In the genomic region with DNA sequence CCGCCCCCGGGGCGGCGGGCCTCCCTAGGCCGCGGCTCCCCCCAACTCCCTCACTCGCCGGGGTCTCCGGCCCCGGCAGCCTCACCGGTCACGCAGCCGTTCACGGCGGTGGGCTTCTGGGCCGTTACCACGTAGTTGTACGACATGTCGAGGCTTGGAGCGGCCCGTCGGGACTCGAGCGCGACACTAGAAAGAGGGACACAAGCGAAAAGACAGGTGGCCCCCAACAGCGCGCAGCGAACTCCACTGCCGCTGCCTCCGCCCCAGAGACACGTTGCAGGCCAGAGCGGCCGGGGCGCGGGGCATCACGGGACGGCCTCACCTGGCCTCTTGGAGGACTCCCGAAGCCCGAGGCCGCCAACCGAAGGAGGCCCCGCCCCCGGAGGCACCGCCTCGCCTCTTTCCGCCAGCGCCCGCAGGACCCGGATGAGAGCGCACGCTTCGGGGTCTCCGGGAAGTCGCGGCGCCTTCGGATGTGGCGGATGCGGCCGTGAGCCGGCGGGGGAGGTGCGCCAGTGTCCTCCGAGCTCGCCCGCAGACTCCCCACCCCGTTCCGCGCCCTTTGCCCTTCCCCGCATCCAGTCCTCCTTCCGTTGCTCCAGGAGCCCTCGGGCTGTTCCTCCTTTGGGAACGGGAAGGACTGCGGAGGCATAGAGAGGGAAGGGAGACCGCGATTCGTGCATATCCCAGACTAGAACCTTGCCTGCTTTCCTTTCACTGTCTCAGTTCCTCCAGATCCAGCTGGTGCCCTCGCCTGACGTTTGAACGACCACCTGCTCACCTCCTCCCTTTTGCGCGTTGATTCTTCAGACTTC, we compare ENCODE assay signal across 8 cellular contexts. TPM values are rescaled to one million over a fixed set of nuclear protein-coding genes. Genes with fewer than 3 reads are reported as not detected.
DNase-seq lines count a peak whose midpoint lies in the region; ATAC-seq and TF ChIP-seq lines count a peak whose summit lies in the region.

A gene (minus strand): TSS at position 283 of the 815 bp plus-strand sequence. CDS start 137 bp downstream, at position 146.
A gene with protein sequence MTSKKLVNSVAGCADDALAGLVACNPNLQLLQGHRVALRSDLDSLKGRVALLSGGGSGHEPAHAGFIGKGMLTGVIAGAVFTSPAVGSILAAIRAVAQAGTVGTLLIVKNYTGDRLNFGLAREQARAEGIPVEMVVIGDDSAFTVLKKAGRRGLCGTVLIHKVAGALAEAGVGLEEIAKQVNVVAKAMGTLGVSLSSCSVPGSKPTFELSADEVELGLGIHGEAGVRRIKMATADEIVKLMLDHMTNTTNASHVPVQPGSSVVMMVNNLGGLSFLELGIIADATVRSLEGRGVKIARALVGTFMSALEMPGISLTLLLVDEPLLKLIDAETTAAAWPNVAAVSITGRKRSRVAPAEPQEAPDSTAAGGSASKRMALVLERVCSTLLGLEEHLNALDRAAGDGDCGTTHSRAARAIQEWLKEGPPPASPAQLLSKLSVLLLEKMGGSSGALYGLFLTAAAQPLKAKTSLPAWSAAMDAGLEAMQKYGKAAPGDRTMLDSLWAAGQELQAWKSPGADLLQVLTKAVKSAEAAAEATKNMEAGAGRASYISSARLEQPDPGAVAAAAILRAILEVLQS (plus strand): TSS at position 406 of the 815 bp plus-strand sequence. CDS start 1,501 bp downstream, outside the sequence.

- peaks cover 27% of the 10 kb centered on the region for H3K36me3 Mint-ChIP-seq in T-helper 1 cell treated with Interleukin-12 subunit alpha and Interleukin-12 subunit beta and Interleukin-4 antibody, amounts not matched to agents 30 μg/mL and 1 μg/mL, for 36 hours (ENCODE audit: low read depth)

- H3K27ac ChIP-seq in upper lobe of left lung: peak within 1 kb of the TSS; percentile 84 to 96 (median 91)

- H3K4me3 Mint-ChIP-seq in T-helper 1 cell treated with Interleukin-12 subunit alpha and Interleukin-12 subunit beta and Interleukin-4 antibody, amounts not matched to agents 30 μg/mL and 1 μg/mL, for 36 hours: peak within 1 kb of the TSS; percentile 96

- TF ChIP-seq CTCF in GM13977 (IDR thresholded peaks at IDR 0.05; ENCODE audit: extremely low read depth, insufficient read depth, missing control alignments) (no peak), upper lobe of left lung (IDR thresholded peaks at IDR 0.05) (peak in 1 of 6 experiments; percentile 30)

- H3K36me3 ChIP-seq in upper lobe of left lung: peaks cover 5 to 20% (median 13%) of the 10 kb centered on the region in 4 donors

- H3K27me3 ChIP-seq in upper lobe of left lung: no peaks in the 10 kb centered on the region

- peaks cover 46% of the 10 kb centered on the region for H3K4me1 Mint-ChIP-seq in T-helper 1 cell treated with Interleukin-12 subunit alpha and Interleukin-12 subunit beta and Interleukin-4 antibody, amounts not matched to agents 30 μg/mL and 1 μg/mL, for 36 hours (ENCODE audit: low read depth)

- in situ Hi-C loops in GM13977 (cut with MboI; ENCODE audit: low pct_unique_long_range_greater_than_20kb, low sequenced_read_pairs, unreplicated experiment): loop anchor here (10.0 kb wide), 1 partner anchor 52 kb away; no protein-coding TSS in a partner anchor

- peak within 1 kb of the TSS; percentile 56 to 98 (median 84) for H3K4me3 ChIP-seq in upper lobe of left lung

- peak in 3 of 4 donors; percentile 73 to 89 (median 80) for TF ChIP-seq POLR2A in upper lobe of left lung (IDR thresholded peaks at IDR 0.05)

- H3K27me3 Mint-ChIP-seq in T-helper 1 cell treated with Interleukin-12 subunit alpha and Interleukin-12 subunit beta and Interleukin-4 antibody, amounts not matched to agents 30 μg/mL and 1 μg/mL, for 36 hours (ENCODE audit: low read depth): no peaks in the 10 kb centered on the region

- intact Hi-C loops in left cardiac atrium (cut with DNase I): no loop called here
- intact Hi-C loops in posterior vena cava (cut with DNase I): no loop called here

- no peaks in the 10 kb centered on the region for H3K9me3 Mint-ChIP-seq in T-helper 1 cell treated with Interleukin-12 subunit alpha and Interleukin-12 subunit beta and Interleukin-4 antibody, amounts not matched to agents 30 μg/mL and 1 μg/mL, for 36 hours

- peak; percentile 99 for DNase-seq in GM13977 (ENCODE audit: low spot score)
- peak; percentile 77 for DNase-seq in NCI-H1694 treated with DMSO at 0.1 percent for 48 hours (lab: John Stamatoyannopoulos, UW)
- DNase-seq in amniotic stem cell (lab: John Stamatoyannopoulos, UW): peak; percentile 79
- DNase-seq in left cardiac atrium: peak; percentile 97
- peak; percentile 98 for DNase-seq in posterior vena cava (ENCODE audit: low spot score)
- DNase-seq in upper lobe of left lung: peak; percentile 97 to 99

- peaks cover 24 to 34% (median 31%) of the 10 kb centered on the region in 4 donors for H3K4me1 ChIP-seq in upper lobe of left lung

- ATAC-seq in HG02885 (IDR thresholded peaks at IDR 0.05; ENCODE audit: poor library complexity, unreplicated experiment) (peak; percentile 90), left cardiac atrium (peak; percentile 97), upper lobe of left lung (ENCODE audit: low FRiP score in 2 of 2) (peak; percentile 96 to 97)

- peak in 1 of 4 donors; percentile 52 for TF ChIP-seq EP300 in upper lobe of left lung (IDR thresholded peaks at IDR 0.05)

- 1% methylated on average over 10 to 47 of the region's 83 CpGs for WGBS in upper lobe of left lung, 2 donors

- no peaks in the 10 kb centered on the region for H3K9me3 ChIP-seq in upper lobe of left lung

- H3K27ac Mint-ChIP-seq in T-helper 1 cell treated with Interleukin-12 subunit alpha and Interleukin-12 subunit beta and Interleukin-4 antibody, amounts not matched to agents 30 μg/mL and 1 μg/mL, for 36 hours: peak within 1 kb of the TSS; percentile 97

RNA-seq across cellular contexts. Expression of the first gene that starts in this region (rescaled TPM):
- 100 to 1,000 TPM; 107 to 136 TPM for total RNA-seq in left cardiac atrium
- total RNA-seq in posterior vena cava: 100 to 1,000 TPM; 142 to 151 TPM
- total RNA-seq in upper lobe of left lung: 100 to 1,000 TPM in 5 of 6 donors, 10 to 100 TPM in 1; 98.4 to 152 (median 139) TPM

RNA-seq across cellular contexts. Expression of the second gene that starts in this region (rescaled TPM):
- total RNA-seq in left cardiac atrium (10 to 100 TPM; 16.1 to 18.0 TPM), posterior vena cava (10 to 100 TPM; 15.2 to 24.6 TPM), upper lobe of left lung (10 to 100 TPM; 26.4 to 75.4 (median 36.1) TPM)

Comparison
In these comparisons a context has a peak if more than half of its experiments do, and no peak if none do; other contexts are left out.
1. Peak in every context shown above with its lines: DNase-seq, ATAC-seq, H3K4me3 ChIP-seq and H3K27ac ChIP-seq.